Comparison of ENCODE assay signal across 8 cellular contexts in the genomic region with DNA sequence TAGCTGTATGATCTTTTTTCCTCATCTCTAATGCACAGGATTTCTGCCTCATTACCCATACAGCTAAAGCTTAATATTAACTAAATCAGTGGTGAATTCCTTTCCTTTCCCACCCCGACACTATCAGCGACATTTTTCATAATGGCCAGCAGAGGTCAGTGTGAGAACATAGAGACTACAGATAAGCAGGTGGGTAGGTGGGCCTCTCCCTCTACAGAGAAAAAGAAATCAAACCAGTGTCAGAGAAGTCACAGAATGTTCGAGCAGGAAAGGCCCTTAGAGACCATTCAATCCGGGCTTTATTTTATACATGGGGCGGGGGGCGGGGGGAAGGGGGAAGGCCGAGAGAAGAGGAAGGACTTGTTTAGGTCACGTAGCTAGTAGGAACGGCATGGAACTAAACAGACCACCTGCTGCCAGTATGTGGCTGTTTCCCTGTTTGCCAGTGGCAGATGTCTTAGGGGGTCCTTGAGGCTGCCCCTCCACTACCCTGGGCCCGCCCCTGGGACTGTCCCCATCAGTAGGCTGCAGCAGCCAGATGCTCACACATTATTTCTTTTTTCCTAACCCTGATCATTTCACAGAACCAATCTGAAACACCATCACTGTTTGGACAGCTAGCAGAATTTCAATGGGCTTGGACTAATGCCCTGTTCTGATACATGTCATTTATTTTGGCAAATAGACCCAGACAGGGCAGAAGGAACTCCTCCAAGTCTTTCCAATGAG.
DNase-seq lines count a peak whose midpoint lies in the region; ATAC-seq and TF ChIP-seq lines count a peak whose summit lies in the region.

No MANE protein-coding gene starts in this region.

- H3K4me3 ChIP-seq in lung, result no peak overlapping the region

- H3K27ac ChIP-seq in lung (ENCODE audit: low read depth in 1 of 2, low read length in 1 of 2), result no peak overlapping the region

- intact Hi-C loops in activated T-helper 2 cell treated with anti-CD3 and anti-CD28 coated beads, Interferon-gamma antibody, Interleukin-2, Interleukin-4, amounts not matched to agents 10 μg/mL and 5 μg/mL and 100 μg/mL, durations not matched to agents 14 hours and 24 hours and 36 hours (cut with micrococcal nuclease), result loop anchor here (10.0 kb wide), 1 partner anchor 310 kb away; no protein-coding TSS in a partner anchor

- no peaks in the 10 kb centered on the region for H3K9me3 ChIP-seq in lung (ENCODE audit: control insufficient read depth in 2 of 2, insufficient read depth in 1 of 2, low read length in 1 of 2)

- no peaks in the 10 kb centered on the region for H3K36me3 Mint-ChIP-seq in activated CD4-positive, alpha-beta T cell treated with anti-CD3 and anti-CD28 coated beads, Interleukin-2, amount 10 ng/mL, durations not matched to agents 7 days and 5 days (ENCODE audit: low read depth)
- H3K36me3 Mint-ChIP-seq in HFFc6 (ENCODE audit: low read depth), result no peaks in the 10 kb centered on the region
- no peaks in the 10 kb centered on the region for H3K36me3 Mint-ChIP-seq in activated T-helper 2 cell treated with anti-CD3 and anti-CD28 coated beads, Interferon-gamma antibody, Interleukin-2, Interleukin-4, amounts not matched to agents 10 μg/mL and 5 μg/mL and 100 μg/mL, durations not matched to agents 14 hours and 24 hours and 36 hours (ENCODE audit: low read depth)

- H3K4me1 ChIP-seq in lung (ENCODE audit: control insufficient read depth in 2 of 2, insufficient read depth in 2 of 2, low read length in 2 of 2), result peaks cover 0 to 3% of the 10 kb centered on the region in 2 donors

- peaks cover 3% of the 10 kb centered on the region for H3K27me3 Mint-ChIP-seq in activated CD4-positive, alpha-beta T cell treated with anti-CD3 and anti-CD28 coated beads, Interleukin-2, amount 10 ng/mL, durations not matched to agents 7 days and 5 days
- peaks cover 9% of the 10 kb centered on the region for H3K27me3 Mint-ChIP-seq in HFFc6 (ENCODE audit: insufficient read depth)
- H3K27me3 Mint-ChIP-seq in activated T-helper 2 cell treated with anti-CD3 and anti-CD28 coated beads, Interferon-gamma antibody, Interleukin-2, Interleukin-4, amounts not matched to agents 10 μg/mL and 5 μg/mL and 100 μg/mL, durations not matched to agents 14 hours and 24 hours and 36 hours (ENCODE audit: low read depth), result peaks cover 3% of the 10 kb centered on the region

- CTCF ChIA-PET in activated CD4-positive, alpha-beta T cell treated with anti-CD3 and anti-CD28 coated beads, Interleukin-2, amount 10 ng/mL, durations not matched to agents 7 days and 5 days (lab: Charles Lee), result interaction anchor here (1.2 to 1.7 kb wide), 2 partner anchors 10 to 11 kb away, joined by 3 to 4 read pairs; no protein-coding TSS in a partner anchor

- TF ChIP-seq CTCF in HFFc6 (IDR thresholded peaks at IDR 0.05) (peak; percentile 72), lung (IDR thresholded peaks at IDR 0.05; ENCODE audit: control extremely low read depth, extremely low read depth) (peak; percentile 31)

- H3K27ac Mint-ChIP-seq in activated CD4-positive, alpha-beta T cell treated with anti-CD3 and anti-CD28 coated beads, Interleukin-2, amount 10 ng/mL, durations not matched to agents 7 days and 5 days, result no peak overlapping the region
- no peak overlapping the region for H3K27ac Mint-ChIP-seq in HFFc6
- no peak overlapping the region for H3K27ac Mint-ChIP-seq in activated T-helper 2 cell treated with anti-CD3 and anti-CD28 coated beads, Interferon-gamma antibody, Interleukin-2, Interleukin-4, amounts not matched to agents 10 μg/mL and 5 μg/mL and 100 μg/mL, durations not matched to agents 14 hours and 24 hours and 36 hours

- H3K9me3 Mint-ChIP-seq in activated CD4-positive, alpha-beta T cell treated with anti-CD3 and anti-CD28 coated beads, Interleukin-2, amount 10 ng/mL, durations not matched to agents 7 days and 5 days, result no peaks in the 10 kb centered on the region
- no peaks in the 10 kb centered on the region for H3K9me3 Mint-ChIP-seq in HFFc6
- no peaks in the 10 kb centered on the region for H3K9me3 Mint-ChIP-seq in activated T-helper 2 cell treated with anti-CD3 and anti-CD28 coated beads, Interferon-gamma antibody, Interleukin-2, Interleukin-4, amounts not matched to agents 10 μg/mL and 5 μg/mL and 100 μg/mL, durations not matched to agents 14 hours and 24 hours and 36 hours

- no peaks in the 10 kb centered on the region for H3K4me1 Mint-ChIP-seq in activated CD4-positive, alpha-beta T cell treated with anti-CD3 and anti-CD28 coated beads, Interleukin-2, amount 10 ng/mL, durations not matched to agents 7 days and 5 days
- H3K4me1 Mint-ChIP-seq in HFFc6 (ENCODE audit: low read depth), result no peaks in the 10 kb centered on the region; the same call in 1 of the 2 replicates
- no peaks in the 10 kb centered on the region for H3K4me1 Mint-ChIP-seq in activated T-helper 2 cell treated with anti-CD3 and anti-CD28 coated beads, Interferon-gamma antibody, Interleukin-2, Interleukin-4, amounts not matched to agents 10 μg/mL and 5 μg/mL and 100 μg/mL, durations not matched to agents 14 hours and 24 hours and 36 hours (ENCODE audit: low read depth)

- POLR2A ChIA-PET in activated CD4-positive, alpha-beta T cell treated with anti-CD3 and anti-CD28 coated beads, Interleukin-2, amount 10 ng/mL, durations not matched to agents 7 days and 5 days (lab: Charles Lee), result no interaction called here

- no peak overlapping the region for H3K4me3 Mint-ChIP-seq in activated CD4-positive, alpha-beta T cell treated with anti-CD3 and anti-CD28 coated beads, Interleukin-2, amount 10 ng/mL, durations not matched to agents 7 days and 5 days
- no peak overlapping the region for H3K4me3 Mint-ChIP-seq in HFFc6
- H3K4me3 Mint-ChIP-seq in activated T-helper 2 cell treated with anti-CD3 and anti-CD28 coated beads, Interferon-gamma antibody, Interleukin-2, Interleukin-4, amounts not matched to agents 10 μg/mL and 5 μg/mL and 100 μg/mL, durations not matched to agents 14 hours and 24 hours and 36 hours (ENCODE audit: low read depth), result no peak overlapping the region

- WGBS in lung, 2 donors, result 9 to 14% methylated on average over 6 to 10 of the region's 10 CpGs

- peak; percentile 5 for DNase-seq in activated CD4-positive, alpha-beta T cell treated with anti-CD3 and anti-CD28 coated beads, Interleukin-2, amount 10 ng/mL, durations not matched to agents 7 days and 5 days
- DNase-seq in activated CD4-positive, alpha-beta T cell treated with anti-CD3 and anti-CD28 coated beads for 1 hour, result no peak
- no peak for DNase-seq in HFFc6
- DNase-seq in NCI-H226, result peak; percentile 4
- DNase-seq in cerebellar cortex (ENCODE audit: low spot score), result peak; percentile 28
- no peak for DNase-seq in lung (ENCODE audit: low spot score)
- DNase-seq in activated T-helper 2 cell treated with anti-CD3 and anti-CD28 coated beads, Interferon-gamma antibody, Interleukin-2, Interleukin-4, amounts not matched to agents 10 μg/mL and 5 μg/mL and 100 μg/mL, durations not matched to agents 14 hours and 24 hours and 36 hours (ENCODE audit: low spot score), result no peak
- no peak for DNase-seq in T-helper 9 cell

- H3K36me3 ChIP-seq in lung (ENCODE audit: control insufficient read depth in 2 of 2, insufficient read depth in 2 of 2, low read length in 2 of 2), result no peaks in the 10 kb centered on the region

- no peaks in the 10 kb centered on the region for H3K27me3 ChIP-seq in lung (ENCODE audit: control insufficient read depth, insufficient read depth)

- no peak for ATAC-seq in lung (ENCODE audit: insufficient read depth, low FRiP score)

Comparison
In these comparisons a context has a peak if more than half of its experiments do, and no peak if none do; other contexts are left out.
1. DNase-seq: peak in activated CD4-positive, alpha-beta T cell treated with anti-CD3 and anti-CD28 coated beads, Interleukin-2, amount 10 ng/mL, durations not matched to agents 7 days and 5 days (single experiment), NCI-H226 (single experiment) and cerebellar cortex (single experiment); none in activated CD4-positive, alpha-beta T cell treated with anti-CD3 and anti-CD28 coated beads for 1 hour (single experiment), HFFc6 (single experiment), lung (single experiment), activated T-helper 2 cell treated with anti-CD3 and anti-CD28 coated beads, Interferon-gamma antibody, Interleukin-2, Interleukin-4, amounts not matched to agents 10 μg/mL and 5 μg/mL and 100 μg/mL, durations not matched to agents 14 hours and 24 hours and 36 hours (single experiment) and T-helper 9 cell (single experiment).